In the genomic region with DNA sequence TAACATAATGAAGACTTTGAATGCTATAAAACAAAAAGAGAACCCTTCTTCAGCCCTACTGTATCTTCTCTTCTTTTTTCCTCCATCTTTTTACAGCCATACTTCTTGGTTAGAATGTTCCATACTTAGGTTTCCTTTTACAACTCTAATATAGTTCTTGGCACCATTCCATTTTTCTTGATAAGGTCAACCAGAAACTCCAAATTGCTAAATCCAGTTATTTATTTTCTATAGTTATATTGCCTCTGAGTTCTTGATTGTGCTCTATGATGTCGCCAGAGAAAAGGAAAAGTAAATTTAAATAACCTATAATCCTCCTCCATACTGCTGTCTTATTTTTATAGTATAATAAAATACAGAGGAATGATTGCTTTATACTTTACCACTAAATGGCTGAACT, we compare ENCODE assay signal across 30 cellular contexts. TPM values are rescaled to one million over a fixed set of nuclear protein-coding genes. Genes with fewer than 3 reads are reported as not detected.
"Had no signal": no experiment of that assay in that cellular context is flagged by ENCODE, and none has a peak within 500 bp of the region (broad histone marks: within the 10 kb centered on the region; RNA-seq: fewer than 3 reads in every experiment).

No MANE protein-coding gene starts in this region.

- H3K9me3 ChIP-seq: left ventricle myocardium inferior, neutrophil, right lobe of liver, uterus had no signal

- H3K4me3 Mint-ChIP-seq: activated CD4-positive, alpha-beta T cell treated with anti-CD3 and anti-CD28 coated beads for 36 hours; activated naive CD8-positive, alpha-beta T cell treated with anti-CD3 and anti-CD28 coated beads for 36 hours; nephron; stimulated activated effector memory CD8-positive, alpha-beta T cell treated with anti-CD3 and anti-CD28 coated beads, Interleukin-12 subunit alpha, Interleukin-12 subunit beta, amount 100 ng/mL, for 72 hours; stimulated activated naive CD8-positive, alpha-beta T cell treated with anti-CD3 and anti-CD28 coated beads, Interleukin-15, amount 100 ng/mL, for 72 hours; T-cell; T-helper 2 cell treated with Interferon-gamma antibody and Interleukin-4, amounts not matched to agents 5 μg/mL and 100 μg/mL, for 36 hours; type B pancreatic cell had no signal

- H3K4me1 Mint-ChIP-seq: activated CD4-positive, alpha-beta T cell treated with anti-CD3 and anti-CD28 coated beads for 36 hours; stimulated activated effector memory CD8-positive, alpha-beta T cell treated with anti-CD3 and anti-CD28 coated beads, Interleukin-12 subunit alpha, Interleukin-12 subunit beta, amount 100 ng/mL, for 72 hours had no signal

- H3K27me3 Mint-ChIP-seq: activated CD4-positive, alpha-beta T cell treated with anti-CD3 and anti-CD28 coated beads for 36 hours; activated naive CD8-positive, alpha-beta T cell treated with anti-CD3 and anti-CD28 coated beads for 36 hours; stimulated activated naive CD8-positive, alpha-beta T cell treated with anti-CD3 and anti-CD28 coated beads, Interleukin-15, amount 100 ng/mL, for 72 hours; T-cell; type B pancreatic cell had no signal

- H3K4me1 ChIP-seq: left ventricle myocardium inferior, right lobe of liver, uterus had no signal

- H3K36me3 Mint-ChIP-seq: stimulated activated effector memory CD8-positive, alpha-beta T cell treated with anti-CD3 and anti-CD28 coated beads, Interleukin-12 subunit alpha, Interleukin-12 subunit beta, amount 100 ng/mL, for 72 hours had no signal

- H3K9me3 Mint-ChIP-seq: activated naive CD8-positive, alpha-beta T cell treated with anti-CD3 and anti-CD28 coated beads for 36 hours; nephron; stimulated activated effector memory CD8-positive, alpha-beta T cell treated with anti-CD3 and anti-CD28 coated beads, Interleukin-12 subunit alpha, Interleukin-12 subunit beta, amount 100 ng/mL, for 72 hours; stimulated activated naive CD8-positive, alpha-beta T cell treated with anti-CD3 and anti-CD28 coated beads, Interleukin-15, amount 100 ng/mL, for 72 hours; T-cell; T-helper 2 cell treated with Interferon-gamma antibody and Interleukin-4, amounts not matched to agents 5 μg/mL and 100 μg/mL, for 36 hours; type B pancreatic cell had no signal

- H3K27ac Mint-ChIP-seq: activated CD4-positive, alpha-beta T cell treated with anti-CD3 and anti-CD28 coated beads for 36 hours; activated naive CD8-positive, alpha-beta T cell treated with anti-CD3 and anti-CD28 coated beads for 36 hours; stimulated activated effector memory CD8-positive, alpha-beta T cell treated with anti-CD3 and anti-CD28 coated beads, Interleukin-12 subunit alpha, Interleukin-12 subunit beta, amount 100 ng/mL, for 72 hours; stimulated activated naive CD8-positive, alpha-beta T cell treated with anti-CD3 and anti-CD28 coated beads, Interleukin-15, amount 100 ng/mL, for 72 hours; T-cell; T-helper 2 cell treated with Interferon-gamma antibody and Interleukin-4, amounts not matched to agents 5 μg/mL and 100 μg/mL, for 36 hours; type B pancreatic cell had no signal

- ATAC-seq: activated CD4-positive, alpha-beta T cell treated with anti-CD3 and anti-CD28 coated beads for 36 hours; esophagus mucosa; right lobe of liver; stimulated activated effector memory CD8-positive, alpha-beta T cell treated with anti-CD3 and anti-CD28 coated beads, Interleukin-12 subunit alpha, Interleukin-12 subunit beta, amount 100 ng/mL, for 72 hours; stimulated activated naive CD8-positive, alpha-beta T cell treated with anti-CD3 and anti-CD28 coated beads, Interleukin-15, amount 100 ng/mL, for 72 hours; T-cell had no signal

- H3K36me3 ChIP-seq: brain microvascular endothelial cell, left ventricle myocardium inferior, neutrophil, right lobe of liver, uterus had no signal

- H3K27me3 ChIP-seq: brain microvascular endothelial cell, neutrophil, right lobe of liver, uterus had no signal

- H3K27ac ChIP-seq: brain microvascular endothelial cell, left ventricle myocardium inferior, neutrophil, right lobe of liver, skin epidermis, uterus had no signal

- FAIRE-seq: astrocyte had no signal

- H3K4me3 ChIP-seq: left ventricle myocardium inferior, lung, right lobe of liver, skin epidermis, uterus had no signal

- DNase-seq: activated CD4-positive, alpha-beta T cell treated with anti-CD3 and anti-CD28 coated beads for 36 hours; activated CD4-positive, CD25-positive, alpha-beta regulatory T cell; activated effector memory CD4-positive, alpha-beta T cell treated with Interleukin-2 at 50 U/mL for 16 hours; activated naive CD4-positive, alpha-beta T cell treated with Interleukin-2 at 50 U/mL for 16 hours; activated naive CD8-positive, alpha-beta T cell treated with anti-CD3 and anti-CD28 coated beads for 36 hours; activated T-cell treated with anti-CD3 and anti-CD28 coated beads for 4 hours; amniotic stem cell; brain microvascular endothelial cell; foreskin fibroblast; head of caudate nucleus; hypothalamus; left ventricle myocardium inferior; mesendoderm; right lobe of liver; stimulated activated CD4-positive, alpha-beta T cell treated with anti-CD3 and anti-CD28 coated beads, Interleukin-4, amount 100 ng/mL, for 24 hours; stimulated activated naive CD8-positive, alpha-beta T cell treated with anti-CD3 and anti-CD28 coated beads, Interleukin-15, amount 100 ng/mL, for 72 hours; substantia nigra; T-cell; uterus had no signal

RNA-seq across cellular contexts. Expression of a gene that starts 26.7 kb away (rescaled TPM):
- total RNA-seq: activated CD4-positive, alpha-beta T cell treated with anti-CD3 and anti-CD28 coated beads for 36 hours; activated naive CD8-positive, alpha-beta T cell treated with anti-CD3 and anti-CD28 coated beads for 36 hours; astrocyte; esophagus mucosa; osteocyte; renal cortical epithelial cell; T-cell had no signal
- polyA plus RNA-seq: lung had no signal
